Comparison of ENCODE assay signal across 29 cellular contexts in the genomic region with DNA sequence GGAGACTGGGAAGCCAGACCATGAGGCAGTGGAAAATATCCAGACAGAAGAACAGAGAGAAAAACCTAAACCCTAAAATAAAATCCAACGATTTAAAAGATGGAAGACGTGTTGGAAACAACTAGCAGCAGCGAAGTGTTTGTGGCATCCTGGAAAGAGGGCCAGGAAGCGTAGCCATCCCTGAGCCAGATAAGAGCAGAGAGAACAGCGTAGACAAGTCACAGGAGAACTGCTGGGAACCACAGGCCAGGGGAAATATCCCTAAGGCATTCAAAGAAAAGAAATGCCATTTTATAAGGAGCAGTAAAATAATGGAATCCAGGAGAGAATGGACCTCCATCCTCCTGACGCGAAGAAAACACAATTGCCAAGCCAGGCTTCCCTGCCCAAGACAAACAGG. TPM values are rescaled to one million over a fixed set of nuclear protein-coding genes. Genes with fewer than 3 reads are reported as not detected.
DNase-seq lines count a peak whose midpoint lies in the region; ATAC-seq, FAIRE-seq and TF ChIP-seq lines count a peak whose summit lies in the region.
"Had no signal": no experiment of that assay in that cellular context is flagged by ENCODE, and none has a peak within 500 bp of the region (broad histone marks: within the 10 kb centered on the region; RNA-seq: fewer than 3 reads in every experiment).

No MANE protein-coding gene starts in this region.

- TF ChIP-seq POLR2A in endothelial cell of umbilical vein (IDR thresholded peaks at IDR 0.05; ENCODE audit: low read depth, low read length) (no peak), upper lobe of left lung (IDR thresholded peaks at IDR 0.05) (no peak)

- 63 to 75% methylated on average over 7 of the region's 7 CpGs for WGBS in upper lobe of left lung, 2 donors

- H3K27me3 ChIP-seq in endothelial cell of umbilical vein (ENCODE audit: control insufficient read depth in 2 of 2, insufficient read depth in 2 of 2, low read length in 2 of 2) (peaks cover 15 to 26% of the 10 kb centered on the region in 2 experiments), left lung (peaks cover 0 to 31% of the 10 kb centered on the region in 2 donors), upper lobe of left lung (no peaks in the 10 kb centered on the region)

- DNase-seq in activated naive CD8-positive, alpha-beta T cell treated with anti-CD3 and anti-CD28 coated beads, Interleukin-2, amount 10 ng/mL, durations not matched to agents 7 days and 5 days = no peak
- no peak for DNase-seq in activated naive CD8-positive, alpha-beta T cell treated with anti-CD3 and anti-CD28 coated beads for 36 hours
- DNase-seq in endothelial cell of umbilical vein (ENCODE audit: low read depth, low spot score) (no peak), left lung (no peak), upper lobe of left lung (no peak), DMS153 treated with DMSO at 0.1 percent for 48 hours (lab: John Stamatoyannopoulos, UW; ENCODE audit: unreplicated experiment) (no peak), pons (ENCODE audit: low spot score) (no peak)
- DNase-seq: activated T-cell treated with anti-CD3 and anti-CD28 coated beads, Interleukin-2, amount 50 U/mL, for 4 hours; Calu3; cortex of kidney; hippocampal formation; left colon; MM.1S; naive B cell; NCI-H1417 treated with DMSO at 0.1 percent for 48 hours; NCI-H2107; NCI-H82; small intestine; stimulated activated CD4-positive, alpha-beta T cell treated with anti-CD3 and anti-CD28 coated beads, Interleukin-2, amount 100 ng/mL, for 24 hours; trophoblast cell had no signal

- no peaks in the 10 kb centered on the region for H3K79me2 ChIP-seq in endothelial cell of umbilical vein (ENCODE audit: control insufficient read depth, insufficient read depth, low read length)

- H3K9me3 ChIP-seq in endothelial cell of umbilical vein (replicated peaks; ENCODE audit: control insufficient read depth, insufficient read depth, low read length) (no peaks in the 10 kb centered on the region), left lung (no peaks in the 10 kb centered on the region), upper lobe of left lung (no peaks in the 10 kb centered on the region)

- H3K4me3 ChIP-seq in endothelial cell of umbilical vein (replicated peaks in 1 of 3; ENCODE audit: insufficient read depth in 1 of 3, low read depth in 1 of 3, low read length in 3 of 3) (no peak overlapping the region), left lung (no peak overlapping the region), upper lobe of left lung (no peak overlapping the region)
- H3K4me3 ChIP-seq: cardiac muscle cell had no signal

- dilution Hi-C loops in endothelial cell of umbilical vein (cut with MboI; ENCODE audit: extremely low pct_ligation_motif_present, low sequenced_read_pairs) = no loop called here

- no peaks in the 10 kb centered on the region for H4K20me1 ChIP-seq in endothelial cell of umbilical vein (replicated peaks; ENCODE audit: control insufficient read depth, extremely low read depth, insufficient read depth, low read length)

- no peak for TF ChIP-seq EP300 in upper lobe of left lung (IDR thresholded peaks at IDR 0.05)

- POLR2A ChIA-PET in activated naive CD8-positive, alpha-beta T cell treated with anti-CD3 and anti-CD28 coated beads, Interleukin-2, amount 10 ng/mL, durations not matched to agents 7 days and 5 days (lab: Charles Lee) = interaction anchor here (0.6 kb wide), 1 partner anchor 12 kb away, joined by 3 read pairs; no protein-coding TSS in a partner anchor
- POLR2A ChIA-PET in endothelial cell of umbilical vein (lab: Charles Lee) = no interaction called here

- H3K36me3 ChIP-seq in endothelial cell of umbilical vein (ENCODE audit: control insufficient read depth in 2 of 2, extremely low read depth in 1 of 2, insufficient read depth in 2 of 2, low read length in 2 of 2) = no peaks in the 10 kb centered on the region
- H3K36me3 ChIP-seq in left lung = no peaks in the 10 kb centered on the region
- H3K36me3 ChIP-seq in upper lobe of left lung = no peaks in the 10 kb centered on the region
- H3K36me3 ChIP-seq: cardiac muscle cell had no signal

- H2AFZ ChIP-seq in endothelial cell of umbilical vein (ENCODE audit: low read depth, low read length) = no peak overlapping the region

- ATAC-seq in activated naive CD8-positive, alpha-beta T cell treated with anti-CD3 and anti-CD28 coated beads, Interleukin-2, amount 10 ng/mL, durations not matched to agents 7 days and 5 days (ENCODE audit: low read depth) = no peak
- peak; percentile 51 for ATAC-seq in left lung
- ATAC-seq in upper lobe of left lung (ENCODE audit: low FRiP score in 2 of 2) = no peak
- ATAC-seq in GM21447 (IDR thresholded peaks at IDR 0.05; ENCODE audit: unreplicated experiment) = no peak
- ATAC-seq: esophagus mucosa, HCT116, left colon had no signal

- peaks cover 5% of the 10 kb centered on the region for H3K36me3 Mint-ChIP-seq in activated naive CD8-positive, alpha-beta T cell treated with anti-CD3 and anti-CD28 coated beads, Interleukin-2, amount 10 ng/mL, durations not matched to agents 7 days and 5 days
- H3K36me3 Mint-ChIP-seq in activated naive CD8-positive, alpha-beta T cell treated with anti-CD3 and anti-CD28 coated beads for 36 hours = no peaks in the 10 kb centered on the region
- H3K36me3 Mint-ChIP-seq: naive B cell had no signal

- CTCF ChIA-PET in endothelial cell of umbilical vein (lab: Charles Lee) = no interaction called here

- H3K27ac ChIP-seq in endothelial cell of umbilical vein (ENCODE audit: insufficient read depth, low read depth, low read length) (no peak overlapping the region), left lung (no peak overlapping the region), upper lobe of left lung (peak overlapping the region in 3 of 4 donors; percentile 10 to 46 (median 38))
- H3K27ac ChIP-seq: C4-2B, cardiac muscle cell had no signal

- no peak overlapping the region for H3K4me2 ChIP-seq in endothelial cell of umbilical vein (ENCODE audit: insufficient read depth, low read length)

- TF ChIP-seq CTCF in endothelial cell of umbilical vein (IDR thresholded peaks at IDR 0.05; ENCODE audit: extremely low read depth in 1 of 2, insufficient read depth in 1 of 2, low read depth in 1 of 2, low read length in 2 of 2) = no peak
- TF ChIP-seq CTCF in left lung (IDR thresholded peaks at IDR 0.05) = no peak
- no peak for TF ChIP-seq CTCF in upper lobe of left lung (IDR thresholded peaks at IDR 0.05)

- peak overlapping the region; percentile 10 for H3K27ac Mint-ChIP-seq in activated naive CD8-positive, alpha-beta T cell treated with anti-CD3 and anti-CD28 coated beads, Interleukin-2, amount 10 ng/mL, durations not matched to agents 7 days and 5 days
- H3K27ac Mint-ChIP-seq in activated naive CD8-positive, alpha-beta T cell treated with anti-CD3 and anti-CD28 coated beads for 36 hours = no peak overlapping the region
- H3K27ac Mint-ChIP-seq: activated naive CD4-positive, alpha-beta T cell treated with anti-CD3 and anti-CD28 coated beads for 36 hours had no signal

- peak; percentile 24 for FAIRE-seq in endothelial cell of umbilical vein (lab: Jason Lieb, UNC)
- FAIRE-seq: frontal cortex, small intestine had no signal

- H3K9me1 ChIP-seq in endothelial cell of umbilical vein (replicated peaks; ENCODE audit: control insufficient read depth, extremely low read depth, insufficient read depth, low read length) = no peaks in the 10 kb centered on the region

- H3K9me3 Mint-ChIP-seq in activated naive CD8-positive, alpha-beta T cell treated with anti-CD3 and anti-CD28 coated beads, Interleukin-2, amount 10 ng/mL, durations not matched to agents 7 days and 5 days = peaks cover 2% of the 10 kb centered on the region
- no peaks in the 10 kb centered on the region for H3K9me3 Mint-ChIP-seq in activated naive CD8-positive, alpha-beta T cell treated with anti-CD3 and anti-CD28 coated beads for 36 hours
- H3K9me3 Mint-ChIP-seq: activated naive CD4-positive, alpha-beta T cell treated with anti-CD3 and anti-CD28 coated beads for 36 hours; activated T-cell treated with anti-CD3 and anti-CD28 coated beads, Interleukin-2, amount 50 U/mL, for 4 hours had no signal

- no TSS peak for BruUV-seq in endothelial cell of umbilical vein (replicated peaks; lab: Mats Ljungman, UMichigan)

- intact Hi-C loops in endothelial cell of umbilical vein (cut with micrococcal nuclease) = no loop called here
- intact Hi-C loops in left lung (cut with DNase I) = no loop called here

- peak overlapping the region; percentile 62 for H3K4me3 Mint-ChIP-seq in activated naive CD8-positive, alpha-beta T cell treated with anti-CD3 and anti-CD28 coated beads, Interleukin-2, amount 10 ng/mL, durations not matched to agents 7 days and 5 days
- H3K4me3 Mint-ChIP-seq in activated naive CD8-positive, alpha-beta T cell treated with anti-CD3 and anti-CD28 coated beads for 36 hours = no peak overlapping the region
- H3K4me3 Mint-ChIP-seq: activated naive CD4-positive, alpha-beta T cell treated with anti-CD3 and anti-CD28 coated beads for 36 hours; activated T-cell treated with anti-CD3 and anti-CD28 coated beads, Interleukin-2, amount 50 U/mL, for 4 hours; naive B cell had no signal

- peaks cover 26% of the 10 kb centered on the region for H3K4me1 Mint-ChIP-seq in activated naive CD8-positive, alpha-beta T cell treated with anti-CD3 and anti-CD28 coated beads, Interleukin-2, amount 10 ng/mL, durations not matched to agents 7 days and 5 days
- H3K4me1 Mint-ChIP-seq in activated naive CD8-positive, alpha-beta T cell treated with anti-CD3 and anti-CD28 coated beads for 36 hours = peaks cover 25% of the 10 kb centered on the region

- no peak overlapping the region for H3K9ac ChIP-seq in endothelial cell of umbilical vein (replicated peaks; ENCODE audit: extremely low read depth, insufficient read depth, low read length)

- peaks cover 74% of the 10 kb centered on the region for H3K27me3 Mint-ChIP-seq in activated naive CD8-positive, alpha-beta T cell treated with anti-CD3 and anti-CD28 coated beads, Interleukin-2, amount 10 ng/mL, durations not matched to agents 7 days and 5 days
- H3K27me3 Mint-ChIP-seq in activated naive CD8-positive, alpha-beta T cell treated with anti-CD3 and anti-CD28 coated beads for 36 hours = peaks cover 85% of the 10 kb centered on the region

- H3K4me1 ChIP-seq in endothelial cell of umbilical vein (ENCODE audit: control insufficient read depth, extremely low read depth, insufficient read depth, low read length) = no peaks in the 10 kb centered on the region
- peaks cover 0 to 6% of the 10 kb centered on the region in 2 donors for H3K4me1 ChIP-seq in left lung
- peaks cover 0 to 5% (median 0%) of the 10 kb centered on the region in 4 donors for H3K4me1 ChIP-seq in upper lobe of left lung

RNA-seq across cellular contexts. Expression of gene NKD2, which starts 39.6 kb away (rescaled TPM):
- under 1 TPM; 0.23 to 0.36 TPM for total RNA-seq in activated naive CD8-positive, alpha-beta T cell treated with anti-CD3 and anti-CD28 coated beads, Interleukin-2, amount 10 ng/mL, durations not matched to agents 7 days and 5 days
- total RNA-seq in activated naive CD8-positive, alpha-beta T cell treated with anti-CD3 and anti-CD28 coated beads for 36 hours = under 1 TPM; 0.66 to 0.82 TPM
- total RNA-seq in endothelial cell of umbilical vein (not detected in 2 replicates), left lung (10 to 100 TPM; 31.6 to 61.5 TPM), upper lobe of left lung (100 to 1,000 TPM in 1 of 6 donors, 10 to 100 TPM in 4, 1 to 10 TPM in 1; 8.9 to 126 (median 50.6) TPM)
- 0.03 and 0.08 TPM in 2 replicates for polyA plus RNA-seq in endothelial cell of umbilical vein
- polyA plus RNA-seq in endothelial cell of umbilical vein (2011; cell fraction: cytosol; rRNA removed) = not detected in 2 replicates
- polyA plus RNA-seq in endothelial cell of umbilical vein (2011; cell fraction: nucleus; rRNA removed) = 0.11 and 0.12 TPM in 2 replicates
- polyA plus RNA-seq in endothelial cell of umbilical vein (2012) = 0.14 TPM in 1 of 2 replicates, not detected in the other
- polyA minus RNA-seq in endothelial cell of umbilical vein = not detected in 2 replicates
- polyA minus RNA-seq in endothelial cell of umbilical vein (2011; cell fraction: cytosol; rRNA and poly(A)+ RNA removed) = not detected
- not detected in 2 replicates for polyA minus RNA-seq in endothelial cell of umbilical vein (2011; cell fraction: nucleus; rRNA and poly(A)+ RNA removed)
- total RNA-seq: HT1080 had no signal
- polyA plus RNA-seq: AG04450 had no signal

Comparison
In these comparisons a context has a peak if more than half of its experiments do, and no peak if none do; other contexts are left out.
1. H3K27ac ChIP-seq: peak in upper lobe of left lung (3 of 4); none in endothelial cell of umbilical vein (single experiment) and left lung (0 of 2).